In genomic region chr2:65835106-65835505, GRCh38 we compare ENCODE assay signal across 20 cellular contexts.
"Had no signal": no experiment of that assay in that cellular context is flagged by ENCODE, and none has a peak within 500 bp of the region (broad histone marks: within the 10 kb centered on the region; RNA-seq: fewer than 3 reads in every experiment).

No MANE protein-coding gene starts in this region.

- DNase-seq: activated gamma-delta T cell treated with Interleukin-2 at 50 U/mL for 16 hours; adrenal gland; effector memory CD8-positive, alpha-beta T cell; esophagus squamous epithelium; immature natural killer cell; mesenchymal stem cell; mucosa of descending colon; naive B cell; nucleus accumbens; posterior cingulate gyrus; spleen; stimulated activated naive B cell treated with anti-CD40 and anti-IgM and Interleukin-4, amounts not matched to agents 10 μg/mL and 1 μg/mL and 100 μg/mL, for 72 hours; upper lobe of right lung had no signal

- H3K27me3 ChIP-seq: adrenal gland, spleen, upper lobe of right lung had no signal

- H3K4me3 ChIP-seq: adrenal gland, esophagus squamous epithelium, mucosa of descending colon, spleen, thoracic aorta, upper lobe of right lung had no signal

- H3K4me3 Mint-ChIP-seq: activated T-helper 1 cell treated with anti-CD3 and anti-CD28 coated beads, Interleukin-12 subunit alpha, Interleukin-12 subunit beta, Interleukin-2, Interleukin-4 antibody, amounts not matched to agents 30 ng/mL and 10 ng/mL and 1 ng/mL, durations not matched to agents 14 hours and 24 hours and 36 hours; dendritic cell treated with granulocyte-macrophage colony-stimulating factor and Interleukin-4, amounts not matched to agents 40 ng/mL and 50 ng/mL, for 4 days; effector memory CD8-positive, alpha-beta T cell; immature natural killer cell; stimulated activated naive B cell treated with anti-CD40 and anti-IgM and Interleukin-4, amounts not matched to agents 10 μg/mL and 1 μg/mL and 100 μg/mL, for 72 hours had no signal

- ATAC-seq: activated CD4-positive, CD25-positive, alpha-beta regulatory T cell treated with anti-CD3 and anti-CD28 coated beads, Interleukin-2, amount 50 U/mL, for 24 hours; activated naive CD4-positive, alpha-beta T cell treated with anti-CD3 and anti-CD28 coated beads, Interleukin-2, amount 50 U/mL, for 72 hours; effector memory CD8-positive, alpha-beta T cell; mucosa of descending colon; stimulated activated naive B cell treated with anti-CD40 and anti-IgM and Interleukin-4, amounts not matched to agents 10 μg/mL and 1 μg/mL and 100 μg/mL, for 72 hours; upper lobe of right lung had no signal

- H3K4me1 ChIP-seq: adrenal gland, esophagus squamous epithelium, spleen, upper lobe of right lung had no signal

- H3K27me3 Mint-ChIP-seq: dendritic cell treated with granulocyte-macrophage colony-stimulating factor and Interleukin-4, amounts not matched to agents 40 ng/mL and 50 ng/mL, for 4 days; effector memory CD8-positive, alpha-beta T cell had no signal

- H3K9me3 Mint-ChIP-seq: activated T-helper 1 cell treated with anti-CD3 and anti-CD28 coated beads, Interleukin-12 subunit alpha, Interleukin-12 subunit beta, Interleukin-2, Interleukin-4 antibody, amounts not matched to agents 30 ng/mL and 10 ng/mL and 1 ng/mL, durations not matched to agents 14 hours and 24 hours and 36 hours; dendritic cell treated with granulocyte-macrophage colony-stimulating factor and Interleukin-4, amounts not matched to agents 40 ng/mL and 50 ng/mL, for 4 days; effector memory CD8-positive, alpha-beta T cell; immature natural killer cell; stimulated activated naive B cell treated with anti-CD40 and anti-IgM and Interleukin-4, amounts not matched to agents 10 μg/mL and 1 μg/mL and 100 μg/mL, for 72 hours had no signal

- H3K36me3 Mint-ChIP-seq: activated naive CD4-positive, alpha-beta T cell treated with anti-CD3 and anti-CD28 coated beads, Interleukin-2, amount 50 U/mL, for 72 hours; immature natural killer cell; naive B cell; stimulated activated naive B cell treated with anti-CD40 and anti-IgM and Interleukin-4, amounts not matched to agents 10 μg/mL and 1 μg/mL and 100 μg/mL, for 72 hours had no signal

- H3K36me3 ChIP-seq: adrenal gland, esophagus squamous epithelium, spleen, thoracic aorta, upper lobe of right lung had no signal

- H3K4me1 Mint-ChIP-seq: immature natural killer cell; naive B cell; stimulated activated naive B cell treated with anti-CD40 and anti-IgM and Interleukin-4, amounts not matched to agents 10 μg/mL and 1 μg/mL and 100 μg/mL, for 72 hours had no signal

- H3K27ac ChIP-seq: adrenal gland, esophagus squamous epithelium, spleen, thoracic aorta, upper lobe of right lung had no signal

- FAIRE-seq: astrocyte, bronchial epithelial cell had no signal

- H3K9me3 ChIP-seq: adrenal gland, esophagus squamous epithelium, mucosa of descending colon, spleen, thoracic aorta, upper lobe of right lung had no signal

- H3K27ac Mint-ChIP-seq: activated naive CD4-positive, alpha-beta T cell treated with anti-CD3 and anti-CD28 coated beads, Interleukin-2, amount 50 U/mL, for 72 hours; activated T-helper 1 cell treated with anti-CD3 and anti-CD28 coated beads, Interleukin-12 subunit alpha, Interleukin-12 subunit beta, Interleukin-2, Interleukin-4 antibody, amounts not matched to agents 30 ng/mL and 10 ng/mL and 1 ng/mL, durations not matched to agents 14 hours and 24 hours and 36 hours; dendritic cell treated with granulocyte-macrophage colony-stimulating factor and Interleukin-4, amounts not matched to agents 40 ng/mL and 50 ng/mL, for 4 days; effector memory CD8-positive, alpha-beta T cell; immature natural killer cell; stimulated activated naive B cell treated with anti-CD40 and anti-IgM and Interleukin-4, amounts not matched to agents 10 μg/mL and 1 μg/mL and 100 μg/mL, for 72 hours had no signal
